ENCODE assay signal across 8 cellular contexts in the genomic region with DNA sequence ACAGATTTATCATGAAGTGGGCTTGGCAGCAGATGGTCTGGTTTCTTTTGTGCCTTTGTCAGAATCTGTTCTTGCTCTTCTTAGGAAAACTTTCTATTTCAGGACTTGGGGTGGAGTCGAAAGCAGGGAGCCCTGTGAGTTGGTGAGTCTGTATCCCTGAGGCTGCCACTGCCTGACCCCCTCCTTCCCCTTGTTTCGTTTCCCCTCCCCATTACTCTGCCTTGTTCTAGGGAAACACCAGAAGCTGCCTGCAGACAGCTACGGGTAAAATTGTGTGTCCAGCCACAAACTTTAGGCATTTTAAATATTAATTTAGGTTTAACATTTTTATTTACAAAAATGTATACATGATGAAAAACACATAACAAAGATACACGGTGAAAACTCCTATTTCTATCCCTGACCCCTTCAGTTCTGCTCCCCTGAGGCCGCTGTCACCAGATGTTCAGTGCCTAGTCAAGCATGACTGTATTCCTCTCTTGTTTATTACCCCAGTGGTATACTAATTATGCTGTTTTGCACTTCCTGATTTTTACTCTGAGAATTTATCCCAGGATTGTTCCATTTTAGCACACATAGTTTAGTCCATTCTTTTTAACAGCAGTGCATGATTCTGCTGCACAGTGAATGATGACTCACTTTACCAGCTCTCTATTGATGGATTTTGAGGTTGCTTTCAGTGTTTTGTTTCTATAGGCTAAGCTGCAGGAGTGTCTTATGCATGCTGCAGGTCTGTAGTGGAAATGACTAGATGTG. TPM values are rescaled to one million over a fixed set of nuclear protein-coding genes. Genes with fewer than 3 reads are reported as not detected.
DNase-seq lines count a peak whose midpoint lies in the region; ATAC-seq, FAIRE-seq and TF ChIP-seq lines count a peak whose summit lies in the region.

No MANE protein-coding gene starts in this region.

- peaks cover 12 to 25% of the 10 kb centered on the region in 2 experiments for H4K20me1 ChIP-seq in H1 (replicated peaks in 1 of 2; ENCODE audit: control insufficient read depth in 1 of 2, insufficient read depth in 2 of 2, low read length in 2 of 2)

- no peak overlapping the region for H3K18ac ChIP-seq in H1 (ENCODE audit: extremely low read depth, low read length)

- TF ChIP-seq CTCF in H1 (IDR thresholded peaks at IDR 0.05; ENCODE audit: control extremely low read depth in 1 of 3, insufficient read depth in 1 of 3, low read depth in 1 of 3, low read length in 3 of 3): no peak
- no peak for TF ChIP-seq CTCF in psoas muscle (IDR thresholded peaks at IDR 0.05)

- 84% methylated on average over 5 of the region's 5 CpGs; no CpG with 5 or more reads in 1 of the 2 experiments for WGBS in H1 (ENCODE audit: extremely low coverage in 1 of 2, insufficient coverage in 1 of 2, insufficient read length in 1 of 2, insufficient replicate concordance in 2 of 2, low coverage in 1 of 2, low lambda C conversion rate in 2 of 2, missing lambda C conversion rate in 1 of 2), 2 experiments
- 44 to 57% (median 53%) methylated on average over 5 of the region's 5 CpGs for WGBS in psoas muscle, 3 donors

- TF ChIP-seq EP300 in H1 (IDR thresholded peaks at IDR 0.05; ENCODE audit: borderline replicate concordance in 1 of 2, low read depth in 2 of 2, low read length in 2 of 2): no peak

- H2BK5ac ChIP-seq in H1 (ENCODE audit: low read depth, low read length): no peak overlapping the region

- H3K14ac ChIP-seq in H1 (ENCODE audit: insufficient read length): no peak overlapping the region

- ATAC-seq in GM21423 (IDR thresholded peaks at IDR 0.05; ENCODE audit: unreplicated experiment) (peak; percentile 26), psoas muscle (no peak)

- no peak overlapping the region for H3K27ac ChIP-seq in H1 (ENCODE audit: low read depth, low read length)
- H3K27ac ChIP-seq in psoas muscle: peak overlapping the region; percentile 60

- H3K36me3 ChIP-seq in H1 (ENCODE audit: control insufficient read depth in 2 of 4, insufficient read depth in 4 of 4, low read length in 3 of 4) (no peaks in the 10 kb centered on the region), psoas muscle (ENCODE audit: insufficient read depth in 1 of 2, low read depth in 1 of 2) (no peaks in the 10 kb centered on the region)

- no peak overlapping the region for H2BK12ac ChIP-seq in H1 (ENCODE audit: low read depth, low read length)

- H3K4me3 ChIP-seq in H1 (ENCODE audit: extremely low read depth in 1 of 4, insufficient read depth in 2 of 4, low read depth in 3 of 4, low read length in 4 of 4): no peak overlapping the region
- H3K4me3 ChIP-seq in psoas muscle: no peak overlapping the region

- no peak overlapping the region for H2BK120ac ChIP-seq in H1 (replicated peaks; ENCODE audit: low read depth, low read length)

- no peak overlapping the region for H4K5ac ChIP-seq in H1 (ENCODE audit: insufficient read length, low read depth, low read length)

- H2AFZ ChIP-seq in H1 (ENCODE audit: low read length): no peak overlapping the region

- no peak for TF ChIP-seq RAD21 in H1 (IDR thresholded peaks at IDR 0.05 in 1 of 2, conservative IDR thresholded peaks at IDR 0.05 in 1 of 2; ENCODE audit: low read depth in 2 of 2, low read length in 2 of 2)

- peaks cover 53 to 71% (median 64%) of the 10 kb centered on the region in 4 experiments for H3K4me1 ChIP-seq in H1 (replicated peaks in 1 of 4; ENCODE audit: control insufficient read depth in 3 of 4, insufficient read depth in 4 of 4, low read length in 3 of 4)
- peaks cover 84% of the 10 kb centered on the region for H3K4me1 ChIP-seq in psoas muscle

- H3K27me3 ChIP-seq in H1 (replicated peaks in 1 of 4; ENCODE audit: control insufficient read depth in 3 of 4, extremely low read depth in 1 of 4, insufficient read depth in 3 of 4, low read length in 3 of 4) (peaks cover 0 to 4% (median under 1%) of the 10 kb centered on the region in 4 experiments; a peak in 2 of 7 replicates), psoas muscle (ENCODE audit: insufficient read depth in 3 of 3, low read length in 2 of 3) (no peaks in the 10 kb centered on the region)

- no peak overlapping the region for H2BK15ac ChIP-seq in H1 (ENCODE audit: low read length)

- peaks cover 28% of the 10 kb centered on the region for H3K79me1 ChIP-seq in H1 (ENCODE audit: low read depth, low read length)

- H4K8ac ChIP-seq in H1 (ENCODE audit: extremely low read depth, insufficient read depth, low read length): no peak overlapping the region

- peaks cover 5 to 90% of the 10 kb centered on the region in 2 experiments for H3K79me2 ChIP-seq in H1 (ENCODE audit: control insufficient read depth in 1 of 2, insufficient read depth in 2 of 2, low read length in 2 of 2)

- TF ChIP-seq POLR2A in H1 (IDR thresholded peaks at IDR 0.05; ENCODE audit: control extremely low read depth in 1 of 2, low read depth in 2 of 2, low read length in 2 of 2): no peak

- POLR2A ChIA-PET in H1 (lab: Charles Lee; ENCODE audit: partially characterized antibody): interaction anchor here (1.0 to 3.4 kb wide), 4 partner anchors 10 to 61 kb away, joined by 3 to 18 read pairs (median 3); no protein-coding TSS in a partner anchor

- no peak overlapping the region for H3K23ac ChIP-seq in H1 (ENCODE audit: insufficient read length)

- H3K4ac ChIP-seq in H1 (replicated peaks; ENCODE audit: insufficient read length, low read depth, low read length): no peak overlapping the region

- H3K9me3 ChIP-seq in H1 (ENCODE audit: insufficient read depth in 2 of 2, low read depth in 1 of 2, low read length in 1 of 2) (no peaks in the 10 kb centered on the region), psoas muscle (no peaks in the 10 kb centered on the region)

- no peak overlapping the region for H2BK20ac ChIP-seq in H1 (ENCODE audit: low read length)

- CTCF ChIA-PET in H1 (lab: Charles Lee; ENCODE audit: partially characterized antibody): interaction anchor here (0.6 to 38.4 kb wide), 6 partner anchors 4 to 148 kb away, joined by 3 to 1263 read pairs (median 230); partner anchors contain the start of gene TSPAN14

- intact Hi-C loops in psoas muscle (cut with DNase I): no loop called here

- H3K56ac ChIP-seq in H1 (replicated peaks; ENCODE audit: insufficient read length, low read depth, low read length): no peak overlapping the region

- H3K23me2 ChIP-seq in H1 (ENCODE audit: low read depth, low read length): 0 out of 2 replicates have a peak, but pooled peaks cover 4% of the 10 kb centered on the region

- FAIRE-seq in H1 (lab: Jason Lieb, UNC): no peak

- peak; percentile 69 for DNase-seq in DMS 273 (lab: John Stamatoyannopoulos, UW; ENCODE audit: unreplicated experiment)
- peak; percentile 74 for DNase-seq in NCI-H69 (lab: John Stamatoyannopoulos, UW)
- no peak for DNase-seq in H1 (ENCODE audit: low read depth in 1 of 2, low spot score in 2 of 2)
- DNase-seq in psoas muscle: no peak
- DNase-seq in NCI-H774 (lab: John Stamatoyannopoulos, UW): no peak
- DNase-seq in T-helper 9 cell: no peak
- no peak for DNase-seq in stimulated activated CD4-positive, alpha-beta T cell treated with anti-CD3 and anti-CD28 coated beads, Interleukin-4, amount 100 ng/mL, for 1 hour

- peak overlapping the region in 1 of 2 experiments; percentile 80; a peak in 1 of 4 replicates for H3K4me2 ChIP-seq in H1 (ENCODE audit: insufficient read depth in 1 of 2, low read depth in 2 of 2, low read length in 2 of 2)

- 0 out of 2 replicates have a peak overlapping the region, but pooled peaks have one; percentile 59 for H2AK5ac ChIP-seq in H1 (ENCODE audit: low read depth, low read length)

- H3K9ac ChIP-seq in H1 (replicated peaks in 1 of 4; ENCODE audit: extremely low read depth in 1 of 4, low read depth in 3 of 4, low read length in 3 of 4): no peak overlapping the region

- H4K91ac ChIP-seq in H1 (replicated peaks; ENCODE audit: insufficient read length, low read length): no peak overlapping the region

TF ChIP-seq in H1, 55 proteins besides CTCF, POLR2A, EP300 and RAD21 (continues in another document):
- no peak for TF ChIP-seq CREB1 (IDR thresholded peaks at IDR 0.05)
- TF ChIP-seq ATF3 (IDR thresholded peaks at IDR 0.05; ENCODE audit: insufficient read depth, low read depth, low read length): no peak
- TF ChIP-seq SP4 (IDR thresholded peaks at IDR 0.05; ENCODE audit: low read length): no peak
- TF ChIP-seq YY1 (IDR thresholded peaks at IDR 0.05; ENCODE audit: low read depth, low read length): no peak
- no peak for TF ChIP-seq RXRA (IDR thresholded peaks at IDR 0.05; ENCODE audit: insufficient read depth, low read depth, low read length)
- TF ChIP-seq MAFK (IDR thresholded peaks at IDR 0.05; ENCODE audit: low read depth, low read length): no peak
- no peak for TF ChIP-seq SRF (IDR thresholded peaks at IDR 0.05; ENCODE audit: low read depth, low read length)
- no peak for TF ChIP-seq TEAD4 (IDR thresholded peaks at IDR 0.05; ENCODE audit: low read depth, low read length)

RNA-seq across cellular contexts. Expression of gene TSPAN14, which starts 9.1 kb away (rescaled TPM):
- 57.8 and 57.9 TPM in 2 replicates for total RNA-seq in H1 (2021; fragmentation: NEBNext Ultra II Directional; extraction: Animal tissue kit (Norgen Biotek cat#: 25700))
- polyA plus RNA-seq in H1 (2011; rRNA removed) (47.4 and 54.7 TPM in 2 replicates), psoas muscle (10 to 100 TPM; 19.4 to 20.0 (median 19.6) TPM)
- polyA plus RNA-seq in H1 (2011; cell fraction: cytosol; rRNA removed): 38.1 TPM
- 50.9 TPM for polyA plus RNA-seq in H1 (2011; cell fraction: nucleus; rRNA removed)
- 43.5 to 60.8 TPM (median 54.3 TPM) in 4 replicates for polyA plus RNA-seq in H1 (2012, experiment 1 of 2)
- 45.7 TPM for polyA plus RNA-seq in H1 (2012, experiment 2 of 2)
- polyA plus RNA-seq in H1 (2013, experiment 1 of 2): 39.1 TPM
- 41.9 TPM for polyA plus RNA-seq in H1 (2013, experiment 2 of 2)
- 35.5 and 41.7 TPM in 2 replicates for polyA minus RNA-seq in H1 (2011; rRNA and poly(A)+ RNA removed)
- polyA minus RNA-seq in H1 (2011; cell fraction: cytosol; rRNA and poly(A)+ RNA removed): 29.9 TPM
- polyA minus RNA-seq in H1 (2011; cell fraction: nucleus; rRNA and poly(A)+ RNA removed): 26.0 TPM
- 10 to 100 TPM; 23.9 to 33.3 (median 25.7) TPM for total RNA-seq in psoas muscle

RNA-seq across cellular contexts. Expression of gene PRXL2A, which starts 54.8 kb away (rescaled TPM):
- 58.3 and 60.1 TPM in 2 replicates for total RNA-seq in H1 (2021; fragmentation: NEBNext Ultra II Directional; extraction: Animal tissue kit (Norgen Biotek cat#: 25700))
- polyA plus RNA-seq in H1 (2011; rRNA removed) (9.7 and 13.4 TPM in 2 replicates), psoas muscle (10 to 100 TPM; 19.0 to 39.9 (median 28.4) TPM)
- polyA plus RNA-seq in H1 (2011; cell fraction: cytosol; rRNA removed): 24.7 TPM
- polyA plus RNA-seq in H1 (2011; cell fraction: nucleus; rRNA removed): 12.5 TPM
- 36.0 to 47.0 TPM (median 41.3 TPM) in 4 replicates for polyA plus RNA-seq in H1 (2012, experiment 1 of 2)
- polyA plus RNA-seq in H1 (2012, experiment 2 of 2): 12.7 TPM
- polyA plus RNA-seq in H1 (2013, experiment 1 of 2): 48.4 TPM
- polyA plus RNA-seq in H1 (2013, experiment 2 of 2): 52.5 TPM
- 10.4 and 12.3 TPM in 2 replicates for polyA minus RNA-seq in H1 (2011; rRNA and poly(A)+ RNA removed)
- polyA minus RNA-seq in H1 (2011; cell fraction: cytosol; rRNA and poly(A)+ RNA removed): 9.0 TPM
- polyA minus RNA-seq in H1 (2011; cell fraction: nucleus; rRNA and poly(A)+ RNA removed): 12.0 TPM
- total RNA-seq in psoas muscle: 10 to 100 TPM; 34.2 to 51.8 (median 41.4) TPM

Comparison
In these comparisons a context has a peak if more than half of its experiments do, and no peak if none do; other contexts are left out.
1. DNase-seq: peak in DMS 273 (single experiment) and NCI-H69 (single experiment); none in H1 (0 of 2), psoas muscle (0 of 2), NCI-H774 (single experiment), T-helper 9 cell (single experiment) and stimulated activated CD4-positive, alpha-beta T cell treated with anti-CD3 and anti-CD28 coated beads, Interleukin-4, amount 100 ng/mL, for 1 hour (single experiment).